ENCODE assay signal across 8 cellular contexts in the genomic region with DNA sequence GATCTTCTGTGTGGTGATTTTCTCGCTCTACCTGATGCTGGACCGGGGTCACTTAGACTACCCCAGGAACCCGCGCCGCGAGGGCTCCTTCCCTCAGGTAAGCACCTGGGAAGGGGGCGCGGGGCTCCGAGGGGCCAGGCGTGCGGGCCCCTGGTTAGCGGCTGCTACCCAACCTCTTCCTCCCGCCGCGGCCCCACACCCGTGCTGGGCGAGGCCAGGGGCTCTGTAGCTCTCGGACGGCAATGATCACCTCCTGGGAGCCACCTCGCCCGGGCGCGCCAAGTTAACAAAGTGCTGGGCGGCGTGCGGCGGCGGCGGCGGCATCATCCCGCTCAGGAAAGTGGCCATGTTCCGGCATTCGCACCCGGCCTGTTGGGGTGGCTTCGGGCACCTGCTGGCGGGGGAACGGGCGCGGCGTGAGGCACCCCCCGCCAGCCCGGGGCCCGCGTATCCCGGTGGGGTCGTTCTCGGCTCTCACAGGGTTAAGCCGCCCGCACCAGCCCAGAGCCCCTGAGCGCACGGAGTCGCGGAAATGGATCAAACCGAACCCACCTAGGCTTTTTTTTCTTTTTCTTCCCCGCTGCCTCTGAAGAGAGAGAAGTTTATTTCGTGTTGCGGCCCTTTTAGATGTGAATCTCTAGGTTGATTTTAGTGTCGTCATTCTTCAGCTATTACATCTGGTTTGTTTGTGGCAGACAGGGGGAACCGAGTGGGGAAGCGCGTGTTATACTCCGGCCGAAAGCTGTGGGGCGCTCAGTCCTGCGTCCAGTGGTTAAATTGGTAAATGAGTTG. TPM values are rescaled to one million over a fixed set of nuclear protein-coding genes. Genes with fewer than 3 reads are reported as not detected.
DNase-seq lines count a peak whose midpoint lies in the region; ATAC-seq lines count a peak whose summit lies in the region.

No MANE protein-coding gene starts in this region.

- H3K36me3 Mint-ChIP-seq in stimulated activated effector memory CD8-positive, alpha-beta T cell treated with anti-CD3 and anti-CD28 coated beads, Interleukin-12 subunit alpha, Interleukin-12 subunit beta, amount 100 ng/mL, for 72 hours: peaks cover 14% of the 10 kb centered on the region

- ATAC-seq in GM18867 (IDR thresholded peaks at IDR 0.05; ENCODE audit: unreplicated experiment) (peak; percentile 15), HG03439 (IDR thresholded peaks at IDR 0.05; ENCODE audit: unreplicated experiment) (peak; percentile 11)
- peak; percentile 11 for ATAC-seq in stimulated activated effector memory CD8-positive, alpha-beta T cell treated with anti-CD3 and anti-CD28 coated beads, Interleukin-12 subunit alpha, Interleukin-12 subunit beta, amount 100 ng/mL, for 72 hours

- no peaks in the 10 kb centered on the region for H3K9me3 Mint-ChIP-seq in stimulated activated effector memory CD8-positive, alpha-beta T cell treated with anti-CD3 and anti-CD28 coated beads, Interleukin-12 subunit alpha, Interleukin-12 subunit beta, amount 100 ng/mL, for 72 hours

- peaks cover 4 to 5% of the 10 kb centered on the region in 2 donors for H3K4me1 ChIP-seq in esophagus (ENCODE audit: control insufficient read depth in 2 of 2, insufficient read depth in 2 of 2, low read length in 1 of 2)

- no peaks in the 10 kb centered on the region for H3K36me3 ChIP-seq in esophagus (ENCODE audit: control insufficient read depth in 2 of 2, insufficient read depth in 2 of 2, low read length in 1 of 2)

- peaks cover 54% of the 10 kb centered on the region for H3K4me1 Mint-ChIP-seq in stimulated activated effector memory CD8-positive, alpha-beta T cell treated with anti-CD3 and anti-CD28 coated beads, Interleukin-12 subunit alpha, Interleukin-12 subunit beta, amount 100 ng/mL, for 72 hours

- peak overlapping the region; percentile 98 for H3K27ac ChIP-seq in esophagus (ENCODE audit: low read depth in 2 of 2, low read length in 1 of 2)

- peak overlapping the region; percentile 90 for H3K27ac Mint-ChIP-seq in stimulated activated effector memory CD8-positive, alpha-beta T cell treated with anti-CD3 and anti-CD28 coated beads, Interleukin-12 subunit alpha, Interleukin-12 subunit beta, amount 100 ng/mL, for 72 hours

- in situ Hi-C loops in ACHN (cut with HindIII; ENCODE audit: low pct_ligation_motif_present, low pct_unique_long_range_greater_than_20kb, low sequenced_read_pairs): no loop called here

- DNase-seq in ACHN: peak; percentile 63
- DNase-seq in OCI-M1 (lab: John Stamatoyannopoulos, UW): peak; percentile 91
- DNase-seq in activated T-cell treated with anti-CD3 and anti-CD28 coated beads, Interleukin-2, amount 50 U/mL, for 48 hours: peak; percentile 60 to 68
- DNase-seq in mucosa of gallbladder (ENCODE audit: low spot score): peak; percentile 84
- peak; percentile 29 to 76 for DNase-seq in stimulated activated effector memory CD8-positive, alpha-beta T cell treated with anti-CD3 and anti-CD28 coated beads, Interleukin-12 subunit alpha, Interleukin-12 subunit beta, amount 100 ng/mL, for 72 hours (ENCODE audit: low spot score in 2 of 2)

- peak overlapping the region; percentile 85 for H3K4me3 ChIP-seq in esophagus (ENCODE audit: low read depth in 1 of 2, low read length in 2 of 2)

- no peaks in the 10 kb centered on the region for H3K27me3 ChIP-seq in esophagus (ENCODE audit: control insufficient read depth in 1 of 2, insufficient read depth in 2 of 2, low read length in 2 of 2)

- no peaks in the 10 kb centered on the region for H3K9me3 ChIP-seq in esophagus (ENCODE audit: control insufficient read depth in 2 of 2, insufficient read depth in 1 of 2, low read depth in 1 of 2, low read length in 1 of 2)

- H3K4me3 Mint-ChIP-seq in stimulated activated effector memory CD8-positive, alpha-beta T cell treated with anti-CD3 and anti-CD28 coated beads, Interleukin-12 subunit alpha, Interleukin-12 subunit beta, amount 100 ng/mL, for 72 hours: peak overlapping the region; percentile 83

- WGBS in esophagus, 2 donors: 0 to 1% methylated on average over 65 of the region's 65 CpGs

RNA-seq across cellular contexts. Expression of a gene that starts 0.9 kb away (rescaled TPM):
- 1 to 10 TPM; 4.9 to 6.5 TPM for polyA plus RNA-seq in esophagus
- total RNA-seq in mucosa of gallbladder: 105 TPM

Comparison
In these comparisons a context has a peak if more than half of its experiments do, and no peak if none do; other contexts are left out.
1. Peak in every context shown above with its lines: DNase-seq, ATAC-seq, H3K4me3 ChIP-seq and H3K27ac ChIP-seq.